Comparison of ENCODE assay signal across 1 cellular context in genomic region chr3:32238027-32238815, GRCh38.
TF ChIP-seq lines count a peak whose summit lies in the region.

Gene CMTM8, plus strand, starts transcription at chr3:32238680. Its CDS starts 293 bp downstream, at chr3:32238973.

TF ChIP-seq in HepG2, 621 proteins besides CTCF, POLR2A, EP300 and RAD21 (continued from another document and continues in another):
- TF ChIP-seq, protein P1, sequence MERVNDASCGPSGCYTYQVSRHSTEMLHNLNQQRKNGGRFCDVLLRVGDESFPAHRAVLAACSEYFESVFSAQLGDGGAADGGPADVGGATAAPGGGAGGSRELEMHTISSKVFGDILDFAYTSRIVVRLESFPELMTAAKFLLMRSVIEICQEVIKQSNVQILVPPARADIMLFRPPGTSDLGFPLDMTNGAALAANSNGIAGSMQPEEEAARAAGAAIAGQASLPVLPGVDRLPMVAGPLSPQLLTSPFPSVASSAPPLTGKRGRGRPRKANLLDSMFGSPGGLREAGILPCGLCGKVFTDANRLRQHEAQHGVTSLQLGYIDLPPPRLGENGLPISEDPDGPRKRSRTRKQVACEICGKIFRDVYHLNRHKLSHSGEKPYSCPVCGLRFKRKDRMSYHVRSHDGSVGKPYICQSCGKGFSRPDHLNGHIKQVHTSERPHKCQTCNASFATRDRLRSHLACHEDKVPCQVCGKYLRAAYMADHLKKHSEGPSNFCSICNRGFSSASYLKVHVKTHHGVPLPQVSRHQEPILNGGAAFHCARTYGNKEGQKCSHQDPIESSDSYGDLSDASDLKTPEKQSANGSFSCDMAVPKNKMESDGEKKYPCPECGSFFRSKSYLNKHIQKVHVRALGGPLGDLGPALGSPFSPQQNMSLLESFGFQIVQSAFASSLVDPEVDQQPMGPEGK (CRISPR knock-in tag; IDR thresholded peaks at IDR 0.05) = peak; percentile 13; the same call in 1 of the 2 replicates
- TF ChIP-seq EED (CRISPR knock-in tag; IDR thresholded peaks at IDR 0.05) = peak; percentile 13; the same call in 1 of the 2 replicates
- TF ChIP-seq ZNF367 (CRISPR knock-in tag; IDR thresholded peaks at IDR 0.05; ENCODE audit: borderline replicate concordance) = no peak
- TF ChIP-seq ZNF878 (CRISPR knock-in tag; IDR thresholded peaks at IDR 0.05) = peak; percentile 93
- TF ChIP-seq CBX2 (IDR thresholded peaks at IDR 0.05; ENCODE audit: low read depth, low read length) = no peak
- TF ChIP-seq CBX2 (CRISPR knock-in tag; IDR thresholded peaks at IDR 0.05; ENCODE audit: low read depth) = no peak
- no peak for TF ChIP-seq ATF1 (CRISPR knock-in tag; IDR thresholded peaks at IDR 0.05)
- peak; percentile 51; the same call in 1 of the 2 replicates for TF ChIP-seq ZNF317 (CRISPR knock-in tag; IDR thresholded peaks at IDR 0.05)
- no peak for TF ChIP-seq GTF2F1 (IDR thresholded peaks at IDR 0.05; ENCODE audit: low read length)
- TF ChIP-seq ZNF687 (CRISPR knock-in tag; IDR thresholded peaks at IDR 0.05) = peak; percentile 97
- TF ChIP-seq ZNF431 (CRISPR knock-in tag; IDR thresholded peaks at IDR 0.05; ENCODE audit: borderline replicate concordance, low read depth) = peak; percentile 85; the same call in 1 of the 2 replicates
- peak; percentile 46; the same call in 1 of the 2 replicates for TF ChIP-seq ZNF558 (CRISPR knock-in tag; IDR thresholded peaks at IDR 0.05; ENCODE audit: borderline replicate concordance)
- no peak for TF ChIP-seq ZC3H13 (CRISPR knock-in tag; IDR thresholded peaks at IDR 0.05)
- TF ChIP-seq TFDP2 (CRISPR knock-in tag; IDR thresholded peaks at IDR 0.05) = peak; percentile 84
- TF ChIP-seq NFRKB (IDR thresholded peaks at IDR 0.05) = no peak
- TF ChIP-seq, protein P2, sequence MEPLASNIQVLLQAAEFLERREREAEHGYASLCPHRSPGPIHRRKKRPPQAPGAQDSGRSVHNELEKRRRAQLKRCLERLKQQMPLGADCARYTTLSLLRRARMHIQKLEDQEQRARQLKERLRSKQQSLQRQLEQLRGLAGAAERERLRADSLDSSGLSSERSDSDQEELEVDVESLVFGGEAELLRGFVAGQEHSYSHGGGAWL (CRISPR knock-in tag; IDR thresholded peaks at IDR 0.05) = peak; percentile 23; the same call in 1 of the 2 replicates
- TF ChIP-seq HIC2 (CRISPR knock-in tag; IDR thresholded peaks at IDR 0.05; ENCODE audit: low read depth) = no peak; the same call in 1 of the 2 replicates
- peak; percentile 62; the same call in 1 of the 2 replicates for TF ChIP-seq ARID4A (CRISPR knock-in tag; IDR thresholded peaks at IDR 0.05; ENCODE audit: borderline replicate concordance)
- peak; percentile 87 for TF ChIP-seq IRF2 (CRISPR knock-in tag; IDR thresholded peaks at IDR 0.05)
- TF ChIP-seq ZNF446 (CRISPR knock-in tag; IDR thresholded peaks at IDR 0.05) = 0 out of 2 replicates have a peak, but pooled peaks have one; percentile 60
- no peak for TF ChIP-seq CREBL2 (CRISPR knock-in tag; IDR thresholded peaks at IDR 0.05; ENCODE audit: borderline replicate concordance)
- 0 out of 2 replicates have a peak, but pooled peaks have one; percentile 57 for TF ChIP-seq ZBTB10 (CRISPR knock-in tag; IDR thresholded peaks at IDR 0.05; ENCODE audit: borderline replicate concordance)
- TF ChIP-seq RXRA (CRISPR knock-in tag; IDR thresholded peaks at IDR 0.05) = peak; percentile 77
- TF ChIP-seq FOXP1 (IDR thresholded peaks at IDR 0.05) = no peak
- TF ChIP-seq FOXP1 (CRISPR knock-in tag; IDR thresholded peaks at IDR 0.05) = 0 out of 2 replicates have a peak, but pooled peaks have one; percentile 31
- TF ChIP-seq SP2 (CRISPR knock-in tag; IDR thresholded peaks at IDR 0.05) = no peak; the same call in 1 of the 2 replicates
- TF ChIP-seq, protein P3, sequence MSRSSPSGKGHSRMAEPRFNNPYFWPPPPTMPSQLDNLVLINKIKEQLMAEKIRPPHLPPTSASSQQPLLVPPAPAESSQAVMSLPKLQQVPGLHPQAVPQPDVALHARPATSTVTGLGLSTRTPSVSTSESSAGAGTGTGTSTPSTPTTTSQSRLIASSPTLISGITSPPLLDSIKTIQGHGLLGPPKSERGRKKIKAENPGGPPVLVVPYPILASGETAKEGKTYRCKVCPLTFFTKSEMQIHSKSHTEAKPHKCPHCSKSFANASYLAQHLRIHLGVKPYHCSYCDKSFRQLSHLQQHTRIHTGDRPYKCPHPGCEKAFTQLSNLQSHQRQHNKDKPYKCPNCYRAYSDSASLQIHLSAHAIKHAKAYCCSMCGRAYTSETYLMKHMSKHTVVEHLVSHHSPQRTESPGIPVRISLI (CRISPR knock-in tag; IDR thresholded peaks at IDR 0.05; ENCODE audit: borderline replicate concordance) = peak; percentile 52; the same call in 1 of the 2 replicates
